In genomic region chr2:15243762-15244161, GRCh38 we compare ENCODE assay signal across 13 cellular contexts.
DNase-seq lines count a peak whose midpoint lies in the region; TF ChIP-seq lines count a peak whose summit lies in the region.
"Had no signal": no experiment of that assay in that cellular context is flagged by ENCODE, and none has a peak within 500 bp of the region (broad histone marks: within the 10 kb centered on the region; RNA-seq: fewer than 3 reads in every experiment).

No MANE protein-coding gene starts in this region.

- no peak overlapping the region for H3K4me3 ChIP-seq in fibroblast of pulmonary artery (replicated peaks; ENCODE audit: low read depth, low read length)
- H3K4me3 ChIP-seq: stomach had no signal

- POLR2A ChIA-PET in HEK293T (lab: Yijun Ruan, JAX), result no interaction called here

- TF ChIP-seq CTCF in fibroblast of pulmonary artery (IDR thresholded peaks at IDR 0.05; ENCODE audit: low read length, missing control alignments), result no peak

- CTCF ChIA-PET in HEK293T (lab: Yijun Ruan, JAX), result no interaction called here

- DNase-seq in COR-L47 (lab: John Stamatoyannopoulos, UW) (peak; percentile 42), HEK293T (ENCODE audit: extremely low spot score) (peak; percentile 27), RPMI7951 (ENCODE audit: low read depth) (peak; percentile 20), fibroblast of pulmonary artery (ENCODE audit: low read depth) (peak; percentile 42), pons (ENCODE audit: low spot score) (no peak), SKM-1 treated with dmso at 0.1 percent for 144 hours (lab: John Stamatoyannopoulos, UW; ENCODE audit: unreplicated experiment) (no peak), hippocampal formation (lab: John Stamatoyannopoulos, UW) (no peak), mucosa of gallbladder (ENCODE audit: low spot score) (no peak)
- DNase-seq: activated CD4-positive, CD25-positive, alpha-beta regulatory T cell; effector CD8-positive, alpha-beta T cell; NCI-H2081 treated with DMSO at 0.1 percent for 48 hours; stimulated activated CD4-positive, alpha-beta T cell treated with anti-CD3 and anti-CD28 coated beads, Interleukin-4, amount 100 ng/mL, for 1 hour; stomach had no signal

TF ChIP-seq in HEK293T, 16 proteins besides CTCF, POLR2A, EP300 and RAD21:
- TF ChIP-seq, protein P1, sequence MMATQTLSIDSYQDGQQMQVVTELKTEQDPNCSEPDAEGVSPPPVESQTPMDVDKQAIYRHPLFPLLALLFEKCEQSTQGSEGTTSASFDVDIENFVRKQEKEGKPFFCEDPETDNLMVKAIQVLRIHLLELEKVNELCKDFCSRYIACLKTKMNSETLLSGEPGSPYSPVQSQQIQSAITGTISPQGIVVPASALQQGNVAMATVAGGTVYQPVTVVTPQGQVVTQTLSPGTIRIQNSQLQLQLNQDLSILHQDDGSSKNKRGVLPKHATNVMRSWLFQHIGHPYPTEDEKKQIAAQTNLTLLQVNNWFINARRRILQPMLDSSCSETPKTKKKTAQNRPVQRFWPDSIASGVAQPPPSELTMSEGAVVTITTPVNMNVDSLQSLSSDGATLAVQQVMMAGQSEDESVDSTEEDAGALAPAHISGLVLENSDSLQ (IDR thresholded peaks at IDR 0.05), result peak; percentile 46; the same call in 1 of the 2 replicates
- no peak for TF ChIP-seq LEF1 (IDR thresholded peaks at IDR 0.05; ENCODE audit: borderline replicate concordance)
- 0 out of 2 replicates have a peak, but pooled peaks have one; percentile 42 for TF ChIP-seq CTBP1 (IDR thresholded peaks at IDR 0.05; ENCODE audit: borderline replicate concordance)
TF ChIP-seq in HEK293T: peak in this region for 2.

Comparison
In these comparisons a context has a peak if more than half of its experiments do, and no peak if none do; other contexts are left out.
1. DNase-seq: peak in COR-L47 (single experiment), HEK293T (single experiment), RPMI7951 (single experiment) and fibroblast of pulmonary artery (single experiment); none in pons (single experiment), SKM-1 treated with dmso at 0.1 percent for 144 hours (single experiment), hippocampal formation (0 of 2) and mucosa of gallbladder (single experiment).